27 cellular contexts compared by ENCODE assay signal in genomic region chr5:176508603-176509002, GRCh38. TPM values are rescaled to one million over a fixed set of nuclear protein-coding genes. Genes with fewer than 3 reads are reported as not detected.
"Had no signal": no experiment of that assay in that cellular context is flagged by ENCODE, and none has a peak within 500 bp of the region (broad histone marks: within the 10 kb centered on the region; RNA-seq: fewer than 3 reads in every experiment).

No MANE protein-coding gene starts in this region.

- H2AFZ ChIP-seq: parathyroid adenoma had no signal

- H3K27ac ChIP-seq: esophagus muscularis mucosa, left ventricle myocardium inferior, parathyroid adenoma, uterus had no signal

- H3K4me3 ChIP-seq: esophagus muscularis mucosa, gastrocnemius medialis, left ventricle myocardium inferior, testis, uterus had no signal

- H3K9me3 ChIP-seq: esophagus muscularis mucosa, gastrocnemius medialis, left ventricle myocardium inferior, testis, uterus had no signal

- H3K9me3 Mint-ChIP-seq: activated CD4-positive, alpha-beta memory T cell treated with anti-CD3 and anti-CD28 coated beads for 36 hours; activated naive CD4-positive, alpha-beta T cell treated with anti-CD3 and anti-CD28 coated beads, Interleukin-2, amount 10 ng/mL, durations not matched to agents 7 days and 5 days; activated T-helper 2 cell treated with anti-CD3 and anti-CD28 coated beads, Interferon-gamma antibody, Interleukin-2, Interleukin-4, amounts not matched to agents 10 μg/mL and 5 μg/mL and 100 μg/mL, durations not matched to agents 14 hours and 24 hours and 36 hours; brain; natural killer cell treated with Interleukin-12 subunit alpha and Interleukin-12 subunit beta and Interleukin-15 and Interleukin-18, amount 100 ng/mL, for 72 hours had no signal

- DNase-seq: activated CD4-positive, alpha-beta memory T cell treated with anti-CD3 and anti-CD28 coated beads for 36 hours; activated CD4-positive, alpha-beta T cell treated with anti-CD3 and anti-CD28 coated beads for 48 hours; activated CD8-positive, alpha-beta memory T cell treated with anti-CD3 and anti-CD28 coated beads, Interleukin-2, amount 10 ng/mL, durations not matched to agents 7 days and 5 days; activated naive CD4-positive, alpha-beta T cell treated with anti-CD3 and anti-CD28 coated beads, Interleukin-2, amount 10 ng/mL, durations not matched to agents 7 days and 5 days; aorta; caudate nucleus; gastrocnemius medialis; hippocampal formation; kidney glomerular epithelial cell; left ventricle myocardium inferior; mammary epithelial cell; midbrain; stimulated activated CD4-positive, alpha-beta T cell treated with anti-CD3 and anti-CD28 coated beads, Interleukin-2, amount 100 ng/mL, for 48 hours; stimulated activated CD8-positive, alpha-beta memory T cell treated with anti-CD3 and anti-CD28 coated beads, Interleukin-4, amount 100 ng/mL, for 48 hours; stimulated activated naive CD4-positive, alpha-beta T cell; SW 1271; T-helper 2 cell; testis; trophoblast cell; uterus had no signal

- H3K9ac ChIP-seq: parathyroid adenoma had no signal

- ATAC-seq: activated CD8-positive, alpha-beta memory T cell treated with anti-CD3 and anti-CD28 coated beads, Interleukin-2, amount 10 ng/mL, durations not matched to agents 7 days and 5 days; natural killer cell treated with Interleukin-12 subunit alpha and Interleukin-12 subunit beta and Interleukin-15 and Interleukin-18, amount 100 ng/mL, for 72 hours; sciatic nerve had no signal

- H3K36me3 ChIP-seq: uterus had no signal

- H3K4me3 Mint-ChIP-seq: activated CD4-positive, alpha-beta memory T cell treated with anti-CD3 and anti-CD28 coated beads for 36 hours; activated CD8-positive, alpha-beta memory T cell treated with anti-CD3 and anti-CD28 coated beads, Interleukin-2, amount 10 ng/mL, durations not matched to agents 7 days and 5 days; activated naive CD4-positive, alpha-beta T cell treated with anti-CD3 and anti-CD28 coated beads, Interleukin-2, amount 10 ng/mL, durations not matched to agents 7 days and 5 days; brain; natural killer cell treated with Interleukin-12 subunit alpha and Interleukin-12 subunit beta and Interleukin-15 and Interleukin-18, amount 100 ng/mL, for 72 hours had no signal

- H3K4me1 Mint-ChIP-seq: brain had no signal

- H3K27me3 ChIP-seq: esophagus muscularis mucosa, gastrocnemius medialis, testis, uterus had no signal

- H3K27ac Mint-ChIP-seq: activated CD4-positive, alpha-beta memory T cell treated with anti-CD3 and anti-CD28 coated beads for 36 hours; activated CD8-positive, alpha-beta memory T cell treated with anti-CD3 and anti-CD28 coated beads, Interleukin-2, amount 10 ng/mL, durations not matched to agents 7 days and 5 days; activated naive CD4-positive, alpha-beta T cell treated with anti-CD3 and anti-CD28 coated beads, Interleukin-2, amount 10 ng/mL, durations not matched to agents 7 days and 5 days; activated T-helper 2 cell treated with anti-CD3 and anti-CD28 coated beads, Interferon-gamma antibody, Interleukin-2, Interleukin-4, amounts not matched to agents 10 μg/mL and 5 μg/mL and 100 μg/mL, durations not matched to agents 14 hours and 24 hours and 36 hours; natural killer cell treated with Interleukin-12 subunit alpha and Interleukin-12 subunit beta and Interleukin-15 and Interleukin-18, amount 100 ng/mL, for 72 hours had no signal

- H3K27me3 Mint-ChIP-seq: activated CD4-positive, alpha-beta memory T cell treated with anti-CD3 and anti-CD28 coated beads for 36 hours; activated CD8-positive, alpha-beta memory T cell treated with anti-CD3 and anti-CD28 coated beads, Interleukin-2, amount 10 ng/mL, durations not matched to agents 7 days and 5 days; activated naive CD4-positive, alpha-beta T cell treated with anti-CD3 and anti-CD28 coated beads, Interleukin-2, amount 10 ng/mL, durations not matched to agents 7 days and 5 days; brain; natural killer cell treated with Interleukin-12 subunit alpha and Interleukin-12 subunit beta and Interleukin-15 and Interleukin-18, amount 100 ng/mL, for 72 hours had no signal

- H3K4me1 ChIP-seq: esophagus muscularis mucosa, left ventricle myocardium inferior, parathyroid adenoma, uterus had no signal

RNA-seq across cellular contexts. Expression of gene CDHR2, which starts 40.5 kb away (rescaled TPM):
- total RNA-seq: aorta, renal cortical epithelial cell had no signal
